In genomic region chr11:122715883-122716282, GRCh38 we compare ENCODE assay signal across 20 cellular contexts.
DNase-seq lines count a peak whose midpoint lies in the region; ATAC-seq, FAIRE-seq and TF ChIP-seq lines count a peak whose summit lies in the region.
"Had no signal": no experiment of that assay in that cellular context is flagged by ENCODE, and none has a peak within 500 bp of the region (broad histone marks: within the 10 kb centered on the region; RNA-seq: fewer than 3 reads in every experiment).

No MANE protein-coding gene starts in this region.

- ATAC-seq in activated naive CD8-positive, alpha-beta T cell treated with anti-CD3 and anti-CD28 coated beads, Interleukin-2, amount 50 U/mL, for 24 hours, result no peak
- ATAC-seq in HG02840 (IDR thresholded peaks at IDR 0.05; ENCODE audit: low FRiP score, unreplicated experiment) (no peak), GM19023 (IDR thresholded peaks at IDR 0.05; ENCODE audit: unreplicated experiment) (no peak)
- ATAC-seq: GM23338 had no signal

- FAIRE-seq in GM19239 (lab: Jason Lieb, UNC), result no peak
- FAIRE-seq: kidney had no signal

- H3K4me1 ChIP-seq in right atrium auricular region, result no peaks in the 10 kb centered on the region
- H3K4me1 ChIP-seq: testis had no signal

- H3K36me3 ChIP-seq in right atrium auricular region, result no peaks in the 10 kb centered on the region

- no peaks in the 10 kb centered on the region for H3K9me3 ChIP-seq in right atrium auricular region
- H3K9me3 ChIP-seq: testis had no signal

- H3K36me3 Mint-ChIP-seq in CD14-positive monocyte (peaks cover 16% of the 10 kb centered on the region in 2 donors), HFFc6 (ENCODE audit: low read depth) (peaks cover 15% of the 10 kb centered on the region), nephron (ENCODE audit: low read depth) (no peaks in the 10 kb centered on the region)
- peaks cover 32% of the 10 kb centered on the region for H3K36me3 Mint-ChIP-seq in activated naive CD8-positive, alpha-beta T cell treated with anti-CD3 and anti-CD28 coated beads, Interleukin-2, amount 50 U/mL, for 24 hours (ENCODE audit: low read depth)

- no peaks in the 10 kb centered on the region for H3K27me3 ChIP-seq in right atrium auricular region
- H3K27me3 ChIP-seq: hepatocyte, testis had no signal

- intact Hi-C loops in CD14-positive monocyte (cut with micrococcal nuclease), result loop anchor here in 1 of 2 donors (2.0 kb wide), 1 partner anchor 31 kb away; no protein-coding TSS in a partner anchor

- H3K9me3 Mint-ChIP-seq in CD14-positive monocyte, result peaks cover 0 to 13% (median 5%) of the 10 kb centered on the region in 7 donors
- no peaks in the 10 kb centered on the region for H3K9me3 Mint-ChIP-seq in HFFc6
- no peaks in the 10 kb centered on the region for H3K9me3 Mint-ChIP-seq in activated naive CD8-positive, alpha-beta T cell treated with anti-CD3 and anti-CD28 coated beads, Interleukin-2, amount 50 U/mL, for 24 hours
- H3K9me3 Mint-ChIP-seq in nephron, result no peaks in the 10 kb centered on the region
- H3K9me3 Mint-ChIP-seq: activated T-helper 1 cell treated with anti-CD3 and anti-CD28 coated beads, Interleukin-12 subunit alpha, Interleukin-12 subunit beta, Interleukin-2, Interleukin-4 antibody, amounts not matched to agents 30 ng/mL and 10 ng/mL and 1 ng/mL, durations not matched to agents 14 hours and 24 hours and 36 hours; GM23338 had no signal

- no peak for TF ChIP-seq CTCF in CD14-positive monocyte (IDR thresholded peaks at IDR 0.05)
- no peak for TF ChIP-seq CTCF in HFFc6 (IDR thresholded peaks at IDR 0.05)
- TF ChIP-seq CTCF in nephron (IDR thresholded peaks at IDR 0.05; ENCODE audit: unreplicated experiment in 3 of 3), result no peak
- no peak for TF ChIP-seq CTCF in right atrium auricular region (IDR thresholded peaks at IDR 0.05)

- DNase-seq in CD14-positive monocyte (ENCODE audit: low spot score) (no peak), HFFc6 (no peak), right atrium auricular region (ENCODE audit: low spot score) (no peak), GM19239 (ENCODE audit: insufficient read length, low spot score) (no peak)
- DNase-seq in activated naive CD8-positive, alpha-beta T cell treated with anti-CD3 and anti-CD28 coated beads, Interleukin-2, amount 50 U/mL, for 24 hours, result no peak
- DNase-seq: activated CD4-positive, alpha-beta T cell treated with anti-CD3 and anti-CD28 coated beads, Interleukin-2, amount 50 U/mL, for 1 hour; central memory CD4-positive, alpha-beta T cell; Karpas-422; kidney; NCI-H1105 treated with DMSO at 0.1 percent for 48 hours; nucleus accumbens; RPMI8226; stimulated activated CD4-positive, alpha-beta T cell treated with anti-CD3 and anti-CD28 coated beads, Interleukin-2, amount 100 ng/mL, for 48 hours; testis had no signal

- H3K4me1 Mint-ChIP-seq in CD14-positive monocyte (peaks cover 78% of the 10 kb centered on the region), HFFc6 (ENCODE audit: low read depth) (peaks cover 51% of the 10 kb centered on the region), nephron (peaks cover 31% of the 10 kb centered on the region)
- H3K4me1 Mint-ChIP-seq in activated naive CD8-positive, alpha-beta T cell treated with anti-CD3 and anti-CD28 coated beads, Interleukin-2, amount 50 U/mL, for 24 hours, result peaks cover 86% of the 10 kb centered on the region

- peaks cover 0 to 3% (median 0%) of the 10 kb centered on the region in 3 donors for H3K27me3 Mint-ChIP-seq in CD14-positive monocyte (ENCODE audit: low read depth in 3 of 3)
- no peaks in the 10 kb centered on the region; the same call in none of the 2 replicates for H3K27me3 Mint-ChIP-seq in HFFc6 (ENCODE audit: insufficient read depth)
- H3K27me3 Mint-ChIP-seq in activated naive CD8-positive, alpha-beta T cell treated with anti-CD3 and anti-CD28 coated beads, Interleukin-2, amount 50 U/mL, for 24 hours, result no peaks in the 10 kb centered on the region
- peaks cover 8% of the 10 kb centered on the region for H3K27me3 Mint-ChIP-seq in nephron (ENCODE audit: low read depth)

- H3K27ac ChIP-seq in right atrium auricular region, result no peak overlapping the region
- H3K27ac ChIP-seq: hepatocyte, testis had no signal

- no peak overlapping the region for H3K4me3 Mint-ChIP-seq in CD14-positive monocyte
- H3K4me3 Mint-ChIP-seq in HFFc6, result no peak overlapping the region
- peak overlapping the region; percentile 63 for H3K4me3 Mint-ChIP-seq in activated naive CD8-positive, alpha-beta T cell treated with anti-CD3 and anti-CD28 coated beads, Interleukin-2, amount 50 U/mL, for 24 hours
- H3K4me3 Mint-ChIP-seq in nephron, result no peak overlapping the region
- H3K4me3 Mint-ChIP-seq: activated T-helper 1 cell treated with anti-CD3 and anti-CD28 coated beads, Interleukin-12 subunit alpha, Interleukin-12 subunit beta, Interleukin-2, Interleukin-4 antibody, amounts not matched to agents 30 ng/mL and 10 ng/mL and 1 ng/mL, durations not matched to agents 14 hours and 24 hours and 36 hours; GM23338 had no signal

- no peak overlapping the region for H3K4me3 ChIP-seq in right atrium auricular region
- H3K4me3 ChIP-seq: GM23338, hepatocyte, testis had no signal

- H3K27ac Mint-ChIP-seq in CD14-positive monocyte (peak overlapping the region; percentile 93 to 98 (median 97)), HFFc6 (peak overlapping the region; percentile 13; the same call in 1 of the 2 replicates), nephron (peak overlapping the region; percentile 43 to 87 (median 58))
- H3K27ac Mint-ChIP-seq in activated naive CD8-positive, alpha-beta T cell treated with anti-CD3 and anti-CD28 coated beads, Interleukin-2, amount 50 U/mL, for 24 hours, result peak overlapping the region; percentile 91
- H3K27ac Mint-ChIP-seq: activated T-helper 1 cell treated with anti-CD3 and anti-CD28 coated beads, Interleukin-12 subunit alpha, Interleukin-12 subunit beta, Interleukin-2, Interleukin-4 antibody, amounts not matched to agents 30 ng/mL and 10 ng/mL and 1 ng/mL, durations not matched to agents 14 hours and 24 hours and 36 hours; GM23338 had no signal

Comparison
In these comparisons a context has a peak if more than half of its experiments do, and no peak if none do; other contexts are left out.
1. H3K27ac Mint-ChIP-seq: peak in every context shown above with its lines; median percentile 97 in CD14-positive monocyte; 91 in activated naive CD8-positive, alpha-beta T cell treated with anti-CD3 and anti-CD28 coated beads, Interleukin-2, amount 50 U/mL, for 24 hours; 58 in nephron; 13 in HFFc6.